Comparison of ENCODE assay signal across 10 cellular contexts in genomic region chr4:2696423-2696822, GRCh38. TPM values are rescaled to one million over a fixed set of nuclear protein-coding genes. Genes with fewer than 3 reads are reported as not detected.
DNase-seq lines count a peak whose midpoint lies in the region; ATAC-seq and TF ChIP-seq lines count a peak whose summit lies in the region.
"Had no signal": no experiment of that assay in that cellular context is flagged by ENCODE, and none has a peak within 500 bp of the region (broad histone marks: within the 10 kb centered on the region; RNA-seq: fewer than 3 reads in every experiment).

No MANE protein-coding gene starts in this region.

- no peak overlapping the region for H3K9ac ChIP-seq in colonic mucosa (ENCODE audit: low read depth in 2 of 2, low read length in 2 of 2)

- DNase-seq in kidney tubule cell (ENCODE audit: low spot score) = peak; percentile 13
- no peak for DNase-seq in vagina (ENCODE audit: extremely low spot score in 2 of 2)
- no peak for DNase-seq in SKM-1 (lab: John Stamatoyannopoulos, UW; ENCODE audit: unreplicated experiment)
- no peak for DNase-seq in COLO829 (ENCODE audit: low spot score)
- no peak for DNase-seq in colonic mucosa
- DNase-seq: activated CD8-positive, alpha-beta T cell treated with anti-CD3 and anti-CD28 coated beads for 36 hours had no signal

- H3K36me3 ChIP-seq in vagina = peaks cover 0 to 87% of the 10 kb centered on the region in 2 donors
- H3K36me3 ChIP-seq in colonic mucosa = peaks cover 30% of the 10 kb centered on the region

- no peak for TF ChIP-seq POLR2A in vagina (IDR thresholded peaks at IDR 0.05)

- TF ChIP-seq CTCF in vagina (IDR thresholded peaks at IDR 0.05) (no peak), colonic mucosa (IDR thresholded peaks at IDR 0.05) (no peak)

- H3K27me3 ChIP-seq in vagina (no peaks in the 10 kb centered on the region), colonic mucosa (no peaks in the 10 kb centered on the region)

- H3K9me3 ChIP-seq in vagina = no peaks in the 10 kb centered on the region
- no peaks in the 10 kb centered on the region for H3K9me3 ChIP-seq in colonic mucosa

- H3K4me3 ChIP-seq in vagina (no peak overlapping the region), colonic mucosa (no peak overlapping the region)
- H3K4me3 ChIP-seq: skin epidermis had no signal

- H3K27ac ChIP-seq in vagina = no peak overlapping the region
- H3K27ac ChIP-seq in colonic mucosa = no peak overlapping the region

- intact Hi-C loops in vagina (cut with DNase I) (no loop called here), colonic mucosa (cut with DNase I) (no loop called here)

- H3K4me1 ChIP-seq in vagina (no peaks in the 10 kb centered on the region), colonic mucosa (no peaks in the 10 kb centered on the region)

- peak; percentile 90 for ATAC-seq in GM18861 (IDR thresholded peaks at IDR 0.05; ENCODE audit: unreplicated experiment)
- ATAC-seq in GM21717 (IDR thresholded peaks at IDR 0.05; ENCODE audit: unreplicated experiment) = peak; percentile 79
- ATAC-seq in HG03460 (IDR thresholded peaks at IDR 0.05; ENCODE audit: unreplicated experiment) = peak; percentile 92
- ATAC-seq: activated CD8-positive, alpha-beta T cell treated with anti-CD3 and anti-CD28 coated beads for 36 hours had no signal

RNA-seq across cellular contexts. Expression of gene TNIP2, which starts 59.7 kb away (rescaled TPM):
- total RNA-seq in vagina = 57.0 TPM
- 10 to 100 TPM; 43.6 to 61.3 TPM for total RNA-seq in colonic mucosa
